ENCODE assay signal across 31 cellular contexts in the genomic region with DNA sequence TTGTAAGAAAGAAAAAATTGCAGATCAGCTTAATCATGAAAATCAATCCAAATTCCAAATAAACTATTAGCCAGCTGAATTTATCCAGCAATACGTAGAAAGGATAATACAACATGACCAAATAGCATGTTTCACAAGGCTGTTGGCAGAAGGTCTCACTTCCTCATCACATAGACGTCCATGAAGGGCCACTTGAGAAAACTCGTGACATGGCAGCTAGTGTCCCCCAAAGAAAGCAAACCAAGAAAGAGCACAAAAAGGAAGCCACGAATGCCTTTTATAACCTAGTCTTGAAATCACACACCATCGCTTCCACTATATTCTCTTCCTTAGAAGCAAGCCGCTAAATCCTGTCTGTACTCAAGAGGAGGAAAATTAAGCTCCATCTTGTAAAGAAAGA.
DNase-seq lines count a peak whose midpoint lies in the region; TF ChIP-seq lines count a peak whose summit lies in the region.
"Had no signal": no experiment of that assay in that cellular context is flagged by ENCODE, and none has a peak within 500 bp of the region (broad histone marks: within the 10 kb centered on the region; RNA-seq: fewer than 3 reads in every experiment).

No MANE protein-coding gene starts in this region.

- H3K4me1 ChIP-seq in prostate gland (replicated peaks), result no peaks in the 10 kb centered on the region
- H3K4me1 ChIP-seq: esophagus muscularis mucosa, HAP-1, parathyroid adenoma, spleen, tibial nerve had no signal

- no peaks in the 10 kb centered on the region for H3K36me3 ChIP-seq in prostate gland
- H3K36me3 ChIP-seq: brain microvascular endothelial cell, esophagus muscularis mucosa, HAP-1, spleen, tibial nerve had no signal

- WGBS in prostate gland, result 80% methylated on average over 6 of the region's 6 CpGs

- no peak overlapping the region for H3K4me3 ChIP-seq in prostate gland
- H3K4me3 ChIP-seq: dorsolateral prefrontal cortex, esophagus muscularis mucosa, HAP-1, spleen, tibial nerve had no signal

- no peaks in the 10 kb centered on the region for H3K9me3 ChIP-seq in prostate gland
- H3K9me3 ChIP-seq: esophagus muscularis mucosa, HAP-1, spleen, tibial nerve had no signal

- H3K27ac ChIP-seq in prostate gland, result no peak overlapping the region
- H3K27ac ChIP-seq: 22Rv1, brain microvascular endothelial cell, dorsolateral prefrontal cortex, esophagus muscularis mucosa, parathyroid adenoma, spleen, tibial nerve, VCaP had no signal

- intact Hi-C loops in prostate gland (cut with DNase I), result no loop called here

- TF ChIP-seq POLR2A in prostate gland (IDR thresholded peaks at IDR 0.05), result no peak

- no peak for TF ChIP-seq CTCF in prostate gland (IDR thresholded peaks at IDR 0.05)

- no peaks in the 10 kb centered on the region for H3K27me3 ChIP-seq in prostate gland (replicated peaks; ENCODE audit: insufficient read depth)
- H3K27me3 ChIP-seq: brain microvascular endothelial cell, esophagus muscularis mucosa, spleen, tibial nerve had no signal

- DNase-seq in SIG-M5 treated with dmso at 0.1 percent for 504 hours (lab: John Stamatoyannopoulos, UW; ENCODE audit: unreplicated experiment) (peak; percentile 50), SIG-M5 (lab: John Stamatoyannopoulos, UW) (no peak), NOMO-1 treated with DMSO at 0.1 percent for 48 hours (lab: John Stamatoyannopoulos, UW; ENCODE audit: unreplicated experiment) (peak; percentile 72), inferior parietal cortex (ENCODE audit: extremely low spot score) (peak; percentile 6), DMS79 (lab: John Stamatoyannopoulos, UW) (no peak), NCI-H146 (lab: John Stamatoyannopoulos, UW) (no peak), DMS 273 (lab: John Stamatoyannopoulos, UW; ENCODE audit: unreplicated experiment) (no peak), prostate gland (ENCODE audit: low spot score) (no peak)
- DNase-seq: activated CD4-positive, alpha-beta T cell treated with anti-CD3 and anti-CD28 coated beads for 36 hours; activated CD8-positive, alpha-beta memory T cell treated with anti-CD3 and anti-CD28 coated beads for 24 hours; activated T-cell treated with anti-CD3 and anti-CD28 coated beads for 4 hours; brain microvascular endothelial cell; CD4-positive, CD25-positive, alpha-beta regulatory T cell; foreskin fibroblast; left ventricle myocardium superior; NCI-H1105 treated with DMSO at 0.1 percent for 48 hours; NCI-H1930; NCI-H524; right cardiac atrium; SHP77 treated with DMSO at 0.1 percent for 48 hours; spleen; stimulated activated CD8-positive, alpha-beta memory T cell treated with anti-CD3 and anti-CD28 coated beads, Interleukin-4, amount 100 ng/mL, for 48 hours; SW 1271; T-helper 9 cell had no signal

Comparison
In these comparisons a context has a peak if more than half of its experiments do, and no peak if none do; other contexts are left out.
1. DNase-seq: peak in SIG-M5 treated with dmso at 0.1 percent for 504 hours (single experiment), NOMO-1 treated with DMSO at 0.1 percent for 48 hours (single experiment) and inferior parietal cortex (single experiment); none in SIG-M5 (single experiment), DMS79 (single experiment), NCI-H146 (single experiment), DMS 273 (single experiment) and prostate gland (single experiment).